In genomic region chr20:22339091-22339881, GRCh38 we compare ENCODE assay signal across 8 cellular contexts.
A peak's percentile ranks its signal among the peaks of the same experiment; 100 is the strongest.
DNase-seq lines count a peak whose midpoint lies in the region; ATAC-seq and TF ChIP-seq lines count a peak whose summit lies in the region.

No MANE protein-coding gene starts in this region.

- H3K36me3 ChIP-seq in DOHH2 (ENCODE audit: control insufficient read depth, low read length) (no peaks in the 10 kb centered on the region), WERI-Rb-1 (no peaks in the 10 kb centered on the region), psoas muscle (ENCODE audit: insufficient read depth in 1 of 2, low read depth in 1 of 2) (no peaks in the 10 kb centered on the region)
- H3K36me3 ChIP-seq in CD8-positive, alpha-beta memory T cell (ENCODE audit: insufficient read depth, low read length) = no peaks in the 10 kb centered on the region

- H3K27ac Mint-ChIP-seq in CD8-positive, alpha-beta memory T cell = no peak overlapping the region

- H3F3A ChIP-seq in DOHH2 (ENCODE audit: control insufficient read depth, insufficient read depth) = no peaks in the 10 kb centered on the region

- H3K4me3 ChIP-seq in DOHH2 (ENCODE audit: low read length) (no peak overlapping the region), HFF-Myc (replicated peaks; ENCODE audit: low read depth, low read length) (no peak overlapping the region), WERI-Rb-1 (ENCODE audit: low read depth, low read length) (no peak overlapping the region), psoas muscle (no peak overlapping the region)
- H3K4me3 ChIP-seq in CD8-positive, alpha-beta memory T cell (ENCODE audit: low read length) = no peak overlapping the region

- WGBS in psoas muscle, 3 donors = 30 to 34% (median 34%) methylated on average over 12 of the region's 12 CpGs

- no peak overlapping the region for H3K4me2 ChIP-seq in DOHH2 (ENCODE audit: low read length)

- H3K4me1 Mint-ChIP-seq in CD8-positive, alpha-beta memory T cell = peaks cover 0 to 6% (median 0%) of the 10 kb centered on the region in 3 donors

- TF ChIP-seq CTCF in DOHH2 (IDR thresholded peaks at IDR 0.05; ENCODE audit: low read depth, low read length, poor library complexity, severe bottlenecking) (peak; percentile 83), HFF-Myc (IDR thresholded peaks at IDR 0.05; ENCODE audit: low read depth, low read length, missing control alignments) (peak; percentile 68), WERI-Rb-1 (IDR thresholded peaks at IDR 0.05; ENCODE audit: low read depth, low read length) (peak; percentile 54; the same call in 1 of the 2 replicates), psoas muscle (IDR thresholded peaks at IDR 0.05) (peak; percentile 85)

- H3K79me2 ChIP-seq in DOHH2 (ENCODE audit: control insufficient read depth, low read length) = no peaks in the 10 kb centered on the region

- POLR2A ChIA-PET in CD8-positive, alpha-beta memory T cell (lab: Charles Lee) = no interaction called here

- no peaks in the 10 kb centered on the region for H3K36me3 Mint-ChIP-seq in CD8-positive, alpha-beta memory T cell

- intact Hi-C loops in psoas muscle (cut with DNase I) = loop anchor here (2.0 to 10.0 kb wide), 5 partner anchors 66 to 1006 kb away; partner anchors contain the start of gene FOXA2 (in 1 of the 2)

- DNase-seq in HFF-Myc (ENCODE audit: extremely low read depth, low read depth) (peak; percentile 27), NCI-H2196 treated with DMSO at 0.1 percent for 48 hours (lab: John Stamatoyannopoulos, UW; ENCODE audit: unreplicated experiment) (peak; percentile 68), WERI-Rb-1 (peak; percentile 30), globus pallidus (ENCODE audit: low spot score) (peak; percentile 44), psoas muscle (no peak), T1000 (lab: John Stamatoyannopoulos, UW) (no peak)
- no peak for DNase-seq in CD8-positive, alpha-beta memory T cell

- CTCF ChIA-PET in CD8-positive, alpha-beta memory T cell (lab: Charles Lee) = no interaction called here

- H4K20me1 ChIP-seq in DOHH2 (ENCODE audit: control insufficient read depth, insufficient read depth, low read depth, low read length) = no peaks in the 10 kb centered on the region

- H3K27me3 Mint-ChIP-seq in CD8-positive, alpha-beta memory T cell = no peaks in the 10 kb centered on the region

- H3K4me3 Mint-ChIP-seq in CD8-positive, alpha-beta memory T cell = no peak overlapping the region

- peak; percentile 51 to 83 (median 70) for ATAC-seq in psoas muscle

- H3K9me3 ChIP-seq in DOHH2 (ENCODE audit: control insufficient read depth, insufficient read depth, low read length) (no peaks in the 10 kb centered on the region), WERI-Rb-1 (ENCODE audit: severe bottlenecking) (no peaks in the 10 kb centered on the region), psoas muscle (no peaks in the 10 kb centered on the region)
- no peaks in the 10 kb centered on the region for H3K9me3 ChIP-seq in CD8-positive, alpha-beta memory T cell (ENCODE audit: low read length)

- no peaks in the 10 kb centered on the region for H3K4me1 ChIP-seq in DOHH2 (ENCODE audit: control insufficient read depth, low read length)
- H3K4me1 ChIP-seq in psoas muscle = no peaks in the 10 kb centered on the region
- H3K4me1 ChIP-seq in CD8-positive, alpha-beta memory T cell (ENCODE audit: insufficient read depth, low read length) = no peaks in the 10 kb centered on the region

- H3K27me3 ChIP-seq in DOHH2 (ENCODE audit: control insufficient read depth, low read length) (no peaks in the 10 kb centered on the region), WERI-Rb-1 (ENCODE audit: insufficient read depth, low read depth, severe bottlenecking) (peaks cover 67% of the 10 kb centered on the region), psoas muscle (ENCODE audit: insufficient read depth in 3 of 3, low read length in 2 of 3) (no peaks in the 10 kb centered on the region)
- H3K27me3 ChIP-seq in CD8-positive, alpha-beta memory T cell (ENCODE audit: insufficient read depth, low read length, poor library complexity, severe bottlenecking) = no peaks in the 10 kb centered on the region

- peaks cover 0 to 3% (median 2%) of the 10 kb centered on the region in 5 donors for H3K9me3 Mint-ChIP-seq in CD8-positive, alpha-beta memory T cell

- H3K9me2 ChIP-seq in DOHH2 (replicated peaks; ENCODE audit: control insufficient read depth, low read length) = no peaks in the 10 kb centered on the region

- H3K27ac ChIP-seq in DOHH2 (ENCODE audit: low read depth, low read length) (no peak overlapping the region), WERI-Rb-1 (no peak overlapping the region), psoas muscle (no peak overlapping the region)
- H3K27ac ChIP-seq in CD8-positive, alpha-beta memory T cell (ENCODE audit: low read depth, low read length) = no peak overlapping the region

Comparison
In these comparisons a context has a peak if more than half of its experiments do, and no peak if none do; other contexts are left out.
1. DNase-seq: peak in HFF-Myc (single experiment), NCI-H2196 treated with DMSO at 0.1 percent for 48 hours (single experiment), WERI-Rb-1 (single experiment) and globus pallidus (single experiment); none in psoas muscle (0 of 2), CD8-positive, alpha-beta memory T cell (0 of 5) and T1000 (single experiment).
2. Peak in every context shown above with its lines, with median percentiles within 50 percentile points of each other: CTCF ChIP-seq.